Comparison of ENCODE assay signal across 1 cellular context in the genomic region with DNA sequence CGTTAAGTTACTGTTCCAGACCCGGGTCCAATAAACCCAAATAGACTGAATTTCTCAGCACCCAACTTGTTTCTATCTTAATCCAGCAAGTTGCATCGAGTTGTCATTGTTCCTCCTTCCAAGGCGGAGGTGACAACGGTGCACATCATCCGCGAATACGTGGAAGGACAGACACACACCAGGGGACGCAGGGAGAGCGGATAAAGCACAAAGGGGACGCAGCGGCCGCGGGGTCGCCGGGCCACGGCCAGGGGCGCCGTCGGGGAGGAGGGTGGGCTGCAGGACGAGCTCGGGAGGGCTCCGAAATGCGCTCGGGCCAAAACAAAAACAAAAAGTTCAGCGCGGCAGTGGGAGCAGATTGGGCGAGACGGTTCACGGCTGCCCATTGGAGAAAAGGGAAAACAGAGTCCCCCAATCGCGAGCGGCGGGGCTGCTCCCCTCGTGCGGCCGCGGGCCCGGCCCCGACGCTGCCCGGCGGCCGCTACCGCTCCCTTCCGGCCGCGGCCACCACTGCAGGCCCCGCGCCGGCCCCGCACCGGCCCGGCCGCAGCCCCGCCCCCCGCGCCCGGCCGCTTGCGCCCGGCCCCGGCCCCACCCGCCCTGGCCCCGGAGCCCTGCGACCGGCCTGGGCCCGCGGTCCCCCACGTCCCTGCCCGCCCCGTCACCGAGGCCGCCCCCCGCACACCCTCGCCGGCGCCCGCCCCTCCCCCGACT.
A peak's percentile ranks its signal among the peaks of the same experiment; 100 is the strongest.
TF ChIP-seq lines count a peak whose summit lies in the region.

No MANE protein-coding gene starts in this region.

TF ChIP-seq in K562, 482 proteins besides CTCF, POLR2A, EP300 and RAD21 (continued from another document and continues in another):
- TF ChIP-seq KAT7 (CRISPR knock-in tag; IDR thresholded peaks at IDR 0.05; ENCODE audit: borderline replicate concordance): no peak
- no peak for TF ChIP-seq RUNX1 (IDR thresholded peaks at IDR 0.05; ENCODE audit: low read depth)
- TF ChIP-seq CXXC5 (CRISPR knock-in tag; IDR thresholded peaks at IDR 0.05): peak; percentile 63
- TF ChIP-seq HDAC2 (IDR thresholded peaks at IDR 0.05): no peak
- TF ChIP-seq SUPT5H (IDR thresholded peaks at IDR 0.05): no peak
- no peak; the same call in 1 of the 2 replicates for TF ChIP-seq ZFX (CRISPR knock-in tag; IDR thresholded peaks at IDR 0.05)
- TF ChIP-seq KDM1A (IDR thresholded peaks at IDR 0.05): no peak
- TF ChIP-seq NBN (IDR thresholded peaks at IDR 0.05; ENCODE audit: low read depth): no peak
- TF ChIP-seq, protein P1, sequence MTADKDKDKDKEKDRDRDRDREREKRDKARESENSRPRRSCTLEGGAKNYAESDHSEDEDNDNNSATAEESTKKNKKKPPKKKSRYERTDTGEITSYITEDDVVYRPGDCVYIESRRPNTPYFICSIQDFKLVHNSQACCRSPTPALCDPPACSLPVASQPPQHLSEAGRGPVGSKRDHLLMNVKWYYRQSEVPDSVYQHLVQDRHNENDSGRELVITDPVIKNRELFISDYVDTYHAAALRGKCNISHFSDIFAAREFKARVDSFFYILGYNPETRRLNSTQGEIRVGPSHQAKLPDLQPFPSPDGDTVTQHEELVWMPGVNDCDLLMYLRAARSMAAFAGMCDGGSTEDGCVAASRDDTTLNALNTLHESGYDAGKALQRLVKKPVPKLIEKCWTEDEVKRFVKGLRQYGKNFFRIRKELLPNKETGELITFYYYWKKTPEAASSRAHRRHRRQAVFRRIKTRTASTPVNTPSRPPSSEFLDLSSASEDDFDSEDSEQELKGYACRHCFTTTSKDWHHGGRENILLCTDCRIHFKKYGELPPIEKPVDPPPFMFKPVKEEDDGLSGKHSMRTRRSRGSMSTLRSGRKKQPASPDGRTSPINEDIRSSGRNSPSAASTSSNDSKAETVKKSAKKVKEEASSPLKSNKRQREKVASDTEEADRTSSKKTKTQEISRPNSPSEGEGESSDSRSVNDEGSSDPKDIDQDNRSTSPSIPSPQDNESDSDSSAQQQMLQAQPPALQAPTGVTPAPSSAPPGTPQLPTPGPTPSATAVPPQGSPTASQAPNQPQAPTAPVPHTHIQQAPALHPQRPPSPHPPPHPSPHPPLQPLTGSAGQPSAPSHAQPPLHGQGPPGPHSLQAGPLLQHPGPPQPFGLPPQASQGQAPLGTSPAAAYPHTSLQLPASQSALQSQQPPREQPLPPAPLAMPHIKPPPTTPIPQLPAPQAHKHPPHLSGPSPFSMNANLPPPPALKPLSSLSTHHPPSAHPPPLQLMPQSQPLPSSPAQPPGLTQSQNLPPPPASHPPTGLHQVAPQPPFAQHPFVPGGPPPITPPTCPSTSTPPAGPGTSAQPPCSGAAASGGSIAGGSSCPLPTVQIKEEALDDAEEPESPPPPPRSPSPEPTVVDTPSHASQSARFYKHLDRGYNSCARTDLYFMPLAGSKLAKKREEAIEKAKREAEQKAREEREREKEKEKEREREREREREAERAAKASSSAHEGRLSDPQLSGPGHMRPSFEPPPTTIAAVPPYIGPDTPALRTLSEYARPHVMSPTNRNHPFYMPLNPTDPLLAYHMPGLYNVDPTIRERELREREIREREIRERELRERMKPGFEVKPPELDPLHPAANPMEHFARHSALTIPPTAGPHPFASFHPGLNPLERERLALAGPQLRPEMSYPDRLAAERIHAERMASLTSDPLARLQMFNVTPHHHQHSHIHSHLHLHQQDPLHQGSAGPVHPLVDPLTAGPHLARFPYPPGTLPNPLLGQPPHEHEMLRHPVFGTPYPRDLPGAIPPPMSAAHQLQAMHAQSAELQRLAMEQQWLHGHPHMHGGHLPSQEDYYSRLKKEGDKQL (CRISPR knock-in tag; IDR thresholded peaks at IDR 0.05; ENCODE audit: borderline replicate concordance): no peak
- no peak for TF ChIP-seq NR3C1 (CRISPR knock-in tag; IDR thresholded peaks at IDR 0.05)
- TF ChIP-seq TFAP4 (CRISPR knock-in tag; IDR thresholded peaks at IDR 0.05; ENCODE audit: borderline replicate concordance): 0 out of 2 replicates have a peak, but pooled peaks have one; percentile 25
- peak; percentile 32; the same call in 1 of the 2 replicates for TF ChIP-seq PHF8 (IDR thresholded peaks at IDR 0.05; ENCODE audit: borderline replicate concordance, low read length)
- TF ChIP-seq ZNF347 (CRISPR knock-in tag; IDR thresholded peaks at IDR 0.05; ENCODE audit: low read depth): no peak
- no peak for TF ChIP-seq ZSCAN32 (CRISPR knock-in tag; IDR thresholded peaks at IDR 0.05)
- no peak for TF ChIP-seq TAF7 (tag; IDR thresholded peaks at IDR 0.05)
- TF ChIP-seq SMAD4 (CRISPR knock-in tag; conservative IDR thresholded peaks at IDR 0.05): peak; percentile 16; the same call in 1 of the 2 replicates
- TF ChIP-seq, protein P2, sequence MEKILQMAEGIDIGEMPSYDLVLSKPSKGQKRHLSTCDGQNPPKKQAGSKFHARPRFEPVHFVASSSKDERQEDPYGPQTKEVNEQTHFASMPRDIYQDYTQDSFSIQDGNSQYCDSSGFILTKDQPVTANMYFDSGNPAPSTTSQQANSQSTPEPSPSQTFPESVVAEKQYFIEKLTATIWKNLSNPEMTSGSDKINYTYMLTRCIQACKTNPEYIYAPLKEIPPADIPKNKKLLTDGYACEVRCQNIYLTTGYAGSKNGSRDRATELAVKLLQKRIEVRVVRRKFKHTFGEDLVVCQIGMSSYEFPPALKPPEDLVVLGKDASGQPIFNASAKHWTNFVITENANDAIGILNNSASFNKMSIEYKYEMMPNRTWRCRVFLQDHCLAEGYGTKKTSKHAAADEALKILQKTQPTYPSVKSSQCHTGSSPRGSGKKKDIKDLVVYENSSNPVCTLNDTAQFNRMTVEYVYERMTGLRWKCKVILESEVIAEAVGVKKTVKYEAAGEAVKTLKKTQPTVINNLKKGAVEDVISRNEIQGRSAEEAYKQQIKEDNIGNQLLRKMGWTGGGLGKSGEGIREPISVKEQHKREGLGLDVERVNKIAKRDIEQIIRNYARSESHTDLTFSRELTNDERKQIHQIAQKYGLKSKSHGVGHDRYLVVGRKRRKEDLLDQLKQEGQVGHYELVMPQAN (IDR thresholded peaks at IDR 0.05; ENCODE audit: borderline replicate concordance): peak; percentile 40; the same call in 1 of the 2 replicates
- TF ChIP-seq, protein P3, sequence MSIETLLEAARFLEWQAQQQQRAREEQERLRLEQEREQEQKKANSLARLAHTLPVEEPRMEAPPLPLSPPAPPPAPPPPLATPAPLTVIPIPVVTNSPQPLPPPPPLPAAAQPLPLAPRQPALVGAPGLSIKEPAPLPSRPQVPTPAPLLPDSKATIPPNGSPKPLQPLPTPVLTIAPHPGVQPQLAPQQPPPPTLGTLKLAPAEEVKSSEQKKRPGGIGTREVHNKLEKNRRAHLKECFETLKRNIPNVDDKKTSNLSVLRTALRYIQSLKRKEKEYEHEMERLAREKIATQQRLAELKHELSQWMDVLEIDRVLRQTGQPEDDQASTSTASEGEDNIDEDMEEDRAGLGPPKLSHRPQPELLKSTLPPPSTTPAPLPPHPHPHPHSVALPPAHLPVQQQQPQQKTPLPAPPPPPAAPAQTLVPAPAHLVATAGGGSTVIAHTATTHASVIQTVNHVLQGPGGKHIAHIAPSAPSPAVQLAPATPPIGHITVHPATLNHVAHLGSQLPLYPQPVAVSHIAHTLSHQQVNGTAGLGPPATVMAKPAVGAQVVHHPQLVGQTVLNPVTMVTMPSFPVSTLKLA (conservative IDR thresholded peaks at IDR 0.05): peak; percentile 77 to 87
- TF ChIP-seq MEIS2 (IDR thresholded peaks at IDR 0.05; ENCODE audit: partially characterized antibody): no peak
- peak; percentile 19 to 29; a peak in 1 of 4 replicates for TF ChIP-seq MAZ (CRISPR knock-in tag; conservative IDR thresholded peaks at IDR 0.05 in 1 of 2, IDR thresholded peaks at IDR 0.05 in 1 of 2)
- no peak for TF ChIP-seq PCBP1 (IDR thresholded peaks at IDR 0.05; ENCODE audit: low read depth, low read length, poor library complexity, severe bottlenecking)
- TF ChIP-seq LCOR (CRISPR knock-in tag; IDR thresholded peaks at IDR 0.05): 0 out of 2 replicates have a peak, but pooled peaks have one; percentile 49
- TF ChIP-seq NFYB (IDR thresholded peaks at IDR 0.05; ENCODE audit: extremely low read depth, insufficient read length): peak; percentile 61
- TF ChIP-seq SAP30 (IDR thresholded peaks at IDR 0.05; ENCODE audit: borderline replicate concordance, insufficient read depth, low read depth, low read length, poor library complexity, severe bottlenecking): peak; percentile 67
- peak; percentile 67; the same call in 1 of the 2 replicates for TF ChIP-seq ZBTB7A (IDR thresholded peaks at IDR 0.05; ENCODE audit: borderline replicate concordance, control insufficient read depth, low read depth, low read length)
- no peak for TF ChIP-seq LEF1 (IDR thresholded peaks at IDR 0.05)
- TF ChIP-seq ZNF277 (CRISPR knock-in tag; IDR thresholded peaks at IDR 0.05; ENCODE audit: borderline replicate concordance): no peak
- TF ChIP-seq CEBPG (CRISPR knock-in tag; IDR thresholded peaks at IDR 0.05): no peak
- TF ChIP-seq CEBPG (tag; conservative IDR thresholded peaks at IDR 0.05 in 1 of 2, IDR thresholded peaks at IDR 0.05 in 1 of 2): no peak
- no peak for TF ChIP-seq MCM7 (IDR thresholded peaks at IDR 0.05)
- TF ChIP-seq HDAC6 (IDR thresholded peaks at IDR 0.05; ENCODE audit: low read depth, low read length): no peak
- no peak for TF ChIP-seq HDGF (IDR thresholded peaks at IDR 0.05)
- peak; percentile 53 to 83 for TF ChIP-seq E2F6 (IDR thresholded peaks at IDR 0.05; ENCODE audit: borderline replicate concordance in 1 of 2, extremely low read depth in 1 of 2, insufficient read depth in 1 of 2, insufficient read length in 1 of 2, low read depth in 1 of 2, low read length in 1 of 2, poor library complexity in 1 of 2, severe bottlenecking in 1 of 2)
- peak; percentile 72 for TF ChIP-seq POLR2G (IDR thresholded peaks at IDR 0.05; ENCODE audit: low read depth, low read length)
- TF ChIP-seq VEZF1 (CRISPR knock-in tag; IDR thresholded peaks at IDR 0.05): peak; percentile 68
- TF ChIP-seq ZNF740 (CRISPR knock-in tag; IDR thresholded peaks at IDR 0.05): 0 out of 2 replicates have a peak, but pooled peaks have one; percentile 37
- no peak for TF ChIP-seq ZNF740 (tag; IDR thresholded peaks at IDR 0.05)
- 0 out of 2 replicates have a peak, but pooled peaks have one; percentile 19 for TF ChIP-seq MXI1 (IDR thresholded peaks at IDR 0.05; ENCODE audit: low read depth, low read length)
- no peak for TF ChIP-seq ZBTB5 (IDR thresholded peaks at IDR 0.05)
- TF ChIP-seq PURB (CRISPR knock-in tag; IDR thresholded peaks at IDR 0.05; ENCODE audit: low read depth): no peak
